ENCODE assay signal across 1 cellular context in the genomic region with DNA sequence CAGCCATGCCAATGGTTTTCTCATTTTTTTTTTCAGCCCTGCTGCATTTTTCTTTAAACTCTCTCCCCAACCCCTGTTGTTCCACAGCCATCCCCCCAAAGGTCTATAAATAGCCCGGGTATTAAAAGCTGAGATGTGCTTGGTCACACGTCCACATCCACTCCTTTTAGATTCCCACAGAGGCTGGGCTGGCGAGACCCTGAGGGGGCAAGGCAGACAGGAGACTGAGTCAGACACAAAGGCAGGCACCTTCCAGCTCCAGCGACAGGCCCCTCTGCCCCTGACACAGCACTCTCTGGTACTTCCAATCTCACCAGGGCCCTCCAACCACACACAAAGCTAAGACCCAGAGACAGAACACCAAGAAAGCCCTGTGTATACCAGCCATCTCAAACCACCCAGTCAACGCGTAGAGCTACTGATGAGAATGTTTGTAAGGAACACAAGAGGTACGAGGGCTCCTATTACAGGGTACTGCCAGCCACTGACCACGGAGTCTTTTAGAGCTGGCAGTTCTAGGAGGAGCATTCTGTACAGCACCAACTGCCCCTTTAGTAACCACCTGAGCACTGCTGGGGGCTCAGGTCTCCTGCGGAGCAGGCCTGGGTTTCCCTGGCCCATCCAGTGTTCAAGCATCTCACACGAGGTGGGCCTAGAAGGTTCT.
TF ChIP-seq lines count a peak whose summit lies in the region.

No MANE protein-coding gene starts in this region.

TF ChIP-seq in WTC11, 78 proteins besides CTCF, POLR2A, EP300 and RAD21 (continued from another document):
- TF ChIP-seq ZNF416 (CRISPR knock-in tag; IDR thresholded peaks at IDR 0.05) (no peak), SMAD4 (CRISPR knock-in tag; IDR thresholded peaks at IDR 0.05) (no peak), GABPB1 (CRISPR knock-in tag; IDR thresholded peaks at IDR 0.05) (no peak), MXD4 (CRISPR knock-in tag; IDR thresholded peaks at IDR 0.05; ENCODE audit: borderline replicate concordance) (no peak), ZNF121 (CRISPR knock-in tag; IDR thresholded peaks at IDR 0.05) (no peak)
- TF ChIP-seq, protein P1, sequence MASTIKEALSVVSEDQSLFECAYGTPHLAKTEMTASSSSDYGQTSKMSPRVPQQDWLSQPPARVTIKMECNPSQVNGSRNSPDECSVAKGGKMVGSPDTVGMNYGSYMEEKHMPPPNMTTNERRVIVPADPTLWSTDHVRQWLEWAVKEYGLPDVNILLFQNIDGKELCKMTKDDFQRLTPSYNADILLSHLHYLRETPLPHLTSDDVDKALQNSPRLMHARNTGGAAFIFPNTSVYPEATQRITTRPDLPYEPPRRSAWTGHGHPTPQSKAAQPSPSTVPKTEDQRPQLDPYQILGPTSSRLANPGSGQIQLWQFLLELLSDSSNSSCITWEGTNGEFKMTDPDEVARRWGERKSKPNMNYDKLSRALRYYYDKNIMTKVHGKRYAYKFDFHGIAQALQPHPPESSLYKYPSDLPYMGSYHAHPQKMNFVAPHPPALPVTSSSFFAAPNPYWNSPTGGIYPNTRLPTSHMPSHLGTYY (CRISPR knock-in tag; IDR thresholded peaks at IDR 0.05): no peak
- TF ChIP-seq, protein P2, sequence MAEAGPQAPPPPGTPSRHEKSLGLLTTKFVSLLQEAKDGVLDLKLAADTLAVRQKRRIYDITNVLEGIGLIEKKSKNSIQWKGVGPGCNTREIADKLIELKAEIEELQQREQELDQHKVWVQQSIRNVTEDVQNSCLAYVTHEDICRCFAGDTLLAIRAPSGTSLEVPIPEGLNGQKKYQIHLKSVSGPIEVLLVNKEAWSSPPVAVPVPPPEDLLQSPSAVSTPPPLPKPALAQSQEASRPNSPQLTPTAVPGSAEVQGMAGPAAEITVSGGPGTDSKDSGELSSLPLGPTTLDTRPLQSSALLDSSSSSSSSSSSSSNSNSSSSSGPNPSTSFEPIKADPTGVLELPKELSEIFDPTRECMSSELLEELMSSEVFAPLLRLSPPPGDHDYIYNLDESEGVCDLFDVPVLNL (CRISPR knock-in tag; IDR thresholded peaks at IDR 0.05; ENCODE audit: borderline replicate concordance, low read depth): no peak
- TF ChIP-seq, protein P3, sequence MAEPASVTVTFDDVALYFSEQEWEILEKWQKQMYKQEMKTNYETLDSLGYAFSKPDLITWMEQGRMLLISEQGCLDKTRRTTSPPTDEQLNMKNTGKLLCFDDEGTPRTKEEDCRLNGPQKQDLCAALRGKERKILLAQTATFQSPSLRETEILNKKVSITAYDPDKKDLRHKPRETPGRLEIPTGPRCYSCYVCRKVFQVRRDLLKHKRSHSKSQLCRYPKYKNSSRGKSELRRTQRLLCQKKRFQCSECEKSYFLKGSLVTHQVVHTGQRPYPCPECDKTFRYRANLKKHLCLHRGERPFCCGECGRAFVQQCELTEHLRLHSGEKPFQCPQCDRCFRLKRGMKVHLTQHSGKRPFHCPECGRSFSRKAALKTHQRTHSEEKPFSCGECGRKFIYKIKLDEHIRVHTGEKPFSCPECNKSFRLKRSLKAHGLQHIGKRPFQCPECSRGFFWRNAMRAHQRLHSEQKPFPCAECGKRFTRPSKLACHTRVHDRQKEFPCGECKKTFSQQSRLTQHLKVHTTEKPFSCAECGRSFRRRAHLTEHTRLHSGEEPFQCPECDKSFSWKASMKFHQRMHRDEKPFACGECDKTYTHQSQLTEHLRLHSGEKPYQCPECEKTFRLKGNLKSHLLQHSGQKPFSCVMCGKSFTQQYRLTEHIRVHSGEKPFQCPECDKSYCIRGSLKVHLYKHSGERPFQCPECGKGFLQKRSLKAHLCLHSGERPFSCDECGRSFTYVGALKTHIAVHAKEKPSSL (CRISPR knock-in tag; conservative IDR thresholded peaks at IDR 0.05): no peak
- TF ChIP-seq, protein P4, sequence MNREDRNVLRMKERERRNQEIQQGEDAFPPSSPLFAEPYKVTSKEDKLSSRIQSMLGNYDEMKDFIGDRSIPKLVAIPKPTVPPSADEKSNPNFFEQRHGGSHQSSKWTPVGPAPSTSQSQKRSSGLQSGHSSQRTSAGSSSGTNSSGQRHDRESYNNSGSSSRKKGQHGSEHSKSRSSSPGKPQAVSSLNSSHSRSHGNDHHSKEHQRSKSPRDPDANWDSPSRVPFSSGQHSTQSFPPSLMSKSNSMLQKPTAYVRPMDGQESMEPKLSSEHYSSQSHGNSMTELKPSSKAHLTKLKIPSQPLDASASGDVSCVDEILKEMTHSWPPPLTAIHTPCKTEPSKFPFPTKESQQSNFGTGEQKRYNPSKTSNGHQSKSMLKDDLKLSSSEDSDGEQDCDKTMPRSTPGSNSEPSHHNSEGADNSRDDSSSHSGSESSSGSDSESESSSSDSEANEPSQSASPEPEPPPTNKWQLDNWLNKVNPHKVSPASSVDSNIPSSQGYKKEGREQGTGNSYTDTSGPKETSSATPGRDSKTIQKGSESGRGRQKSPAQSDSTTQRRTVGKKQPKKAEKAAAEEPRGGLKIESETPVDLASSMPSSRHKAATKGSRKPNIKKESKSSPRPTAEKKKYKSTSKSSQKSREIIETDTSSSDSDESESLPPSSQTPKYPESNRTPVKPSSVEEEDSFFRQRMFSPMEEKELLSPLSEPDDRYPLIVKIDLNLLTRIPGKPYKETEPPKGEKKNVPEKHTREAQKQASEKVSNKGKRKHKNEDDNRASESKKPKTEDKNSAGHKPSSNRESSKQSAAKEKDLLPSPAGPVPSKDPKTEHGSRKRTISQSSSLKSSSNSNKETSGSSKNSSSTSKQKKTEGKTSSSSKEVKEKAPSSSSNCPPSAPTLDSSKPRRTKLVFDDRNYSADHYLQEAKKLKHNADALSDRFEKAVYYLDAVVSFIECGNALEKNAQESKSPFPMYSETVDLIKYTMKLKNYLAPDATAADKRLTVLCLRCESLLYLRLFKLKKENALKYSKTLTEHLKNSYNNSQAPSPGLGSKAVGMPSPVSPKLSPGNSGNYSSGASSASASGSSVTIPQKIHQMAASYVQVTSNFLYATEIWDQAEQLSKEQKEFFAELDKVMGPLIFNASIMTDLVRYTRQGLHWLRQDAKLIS (CRISPR knock-in tag; IDR thresholded peaks at IDR 0.05; ENCODE audit: borderline replicate concordance): no peak
